8 cellular contexts compared by ENCODE assay signal in genomic region chr17:64777413-64778101, GRCh38.
A peak's percentile ranks its signal among the peaks of the same experiment; 100 is the strongest.
DNase-seq lines count a peak whose midpoint lies in the region; ATAC-seq and TF ChIP-seq lines count a peak whose summit lies in the region.

No MANE protein-coding gene starts in this region.

- TF ChIP-seq CTCF in adrenal gland (IDR thresholded peaks at IDR 0.05), result no peak

- H3K4me1 ChIP-seq in adrenal gland (replicated peaks in 1 of 2), result peaks cover 39 to 50% of the 10 kb centered on the region in 2 donors

- DNase-seq in DMS79 treated with DMSO at 0.1 percent for 48 hours (lab: John Stamatoyannopoulos, UW) (peak; percentile 15), NCI-H1105 (lab: John Stamatoyannopoulos, UW) (peak; percentile 41), adrenal gland (peak in 5 of 7 donors; percentile 41 to 82 (median 53)), left lobe of liver (ENCODE audit: low spot score) (peak; percentile 48), HT-29 (ENCODE audit: low spot score) (no peak)
- no peak for DNase-seq in stimulated activated CD4-positive, alpha-beta T cell treated with anti-CD3 and anti-CD28 coated beads, Interleukin-2, amount 100 ng/mL, for 24 hours

- no peak for TF ChIP-seq POLR2A in adrenal gland (IDR thresholded peaks at IDR 0.05)

- WGBS in adrenal gland, 4 donors, result 23 to 30% (median 26%) methylated on average over 17 of the region's 17 CpGs

- H3K36me3 ChIP-seq in adrenal gland (replicated peaks in 1 of 2), result no peaks in the 10 kb centered on the region

- intact Hi-C loops in adrenal gland (cut with DNase I), result loop anchor here in 1 of 2 donors (10.0 kb wide), 1 partner anchor 177 kb away; no protein-coding TSS in a partner anchor

- H3K9me3 ChIP-seq in adrenal gland (replicated peaks in 1 of 3), result no peaks in the 10 kb centered on the region

- peak overlapping the region in 1 of 4 donors; percentile 40 for H3K4me3 ChIP-seq in adrenal gland

- ATAC-seq in left lobe of liver, result no peak
- ATAC-seq in GM18519 (IDR thresholded peaks at IDR 0.05; ENCODE audit: low FRiP score, unreplicated experiment), result no peak

- no peaks in the 10 kb centered on the region for H3K27me3 ChIP-seq in adrenal gland

- peak overlapping the region in 4 of 5 donors; percentile 26 to 71 (median 44) for H3K27ac ChIP-seq in adrenal gland
- H3K27ac ChIP-seq in temporal lobe (ENCODE audit: low read depth, low read length), result peak overlapping the region; percentile 74

Comparison
In these comparisons a context has a peak if more than half of its experiments do, and no peak if none do; other contexts are left out.
1. DNase-seq: peak in DMS79 treated with DMSO at 0.1 percent for 48 hours (single experiment), NCI-H1105 (single experiment), adrenal gland (5 of 7) and left lobe of liver (single experiment); none in HT-29 (single experiment) and stimulated activated CD4-positive, alpha-beta T cell treated with anti-CD3 and anti-CD28 coated beads, Interleukin-2, amount 100 ng/mL, for 24 hours (0 of 2).